25 cellular contexts compared by ENCODE assay signal in the genomic region with DNA sequence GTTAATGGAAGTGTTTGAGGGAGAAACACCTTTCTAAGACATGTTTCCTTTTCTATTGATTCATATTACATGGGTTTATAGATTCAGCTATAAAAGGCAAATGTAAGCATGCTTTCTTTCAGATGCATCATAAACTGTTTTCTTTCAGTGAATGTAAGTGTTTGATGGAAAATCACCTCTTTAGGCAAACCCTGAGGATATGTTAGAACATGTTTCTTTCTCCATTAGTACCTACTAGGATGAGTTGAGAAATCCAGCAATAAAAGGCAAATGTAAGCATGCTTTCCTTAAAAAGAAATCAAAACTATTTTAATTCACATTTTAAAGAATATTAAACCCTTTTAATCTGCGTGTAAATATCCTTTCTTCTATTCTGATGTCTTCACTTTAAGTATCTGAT.
"Had no signal": no experiment of that assay in that cellular context is flagged by ENCODE, and none has a peak within 500 bp of the region (broad histone marks: within the 10 kb centered on the region; RNA-seq: fewer than 3 reads in every experiment).

No MANE protein-coding gene starts in this region.

- H3K27ac Mint-ChIP-seq: activated CD4-positive, alpha-beta memory T cell treated with anti-CD3 and anti-CD28 coated beads, Interleukin-2, amount 10 ng/mL, durations not matched to agents 7 days and 5 days; activated CD4-positive, alpha-beta T cell treated with anti-CD3 and anti-CD28 coated beads, Interleukin-2, amount 10 ng/mL, durations not matched to agents 7 days and 5 days; activated naive CD4-positive, alpha-beta T cell treated with anti-CD3 and anti-CD28 coated beads, Interleukin-2, amount 10 ng/mL, durations not matched to agents 7 days and 5 days; activated naive CD8-positive, alpha-beta T cell treated with anti-CD3 and anti-CD28 coated beads for 36 hours had no signal

- H3K27ac ChIP-seq: KMS-11, SJCRH30, VCaP had no signal

- H3K4me1 ChIP-seq: SJCRH30 had no signal

- H3K4me3 Mint-ChIP-seq: activated CD4-positive, alpha-beta memory T cell treated with anti-CD3 and anti-CD28 coated beads, Interleukin-2, amount 10 ng/mL, durations not matched to agents 7 days and 5 days; activated CD4-positive, alpha-beta T cell treated with anti-CD3 and anti-CD28 coated beads, Interleukin-2, amount 10 ng/mL, durations not matched to agents 7 days and 5 days; activated naive CD4-positive, alpha-beta T cell treated with anti-CD3 and anti-CD28 coated beads, Interleukin-2, amount 10 ng/mL, durations not matched to agents 7 days and 5 days; activated naive CD8-positive, alpha-beta T cell treated with anti-CD3 and anti-CD28 coated beads for 36 hours; activated T-cell treated with anti-CD3 and anti-CD28 coated beads, Interleukin-2, amount 50 U/mL, for 72 hours; central memory CD8-positive, alpha-beta T cell had no signal

- H3K4me1 Mint-ChIP-seq: activated naive CD4-positive, alpha-beta T cell treated with anti-CD3 and anti-CD28 coated beads, Interleukin-2, amount 10 ng/mL, durations not matched to agents 7 days and 5 days had no signal

- DNase-seq: activated CD4-positive, alpha-beta memory T cell treated with anti-CD3 and anti-CD28 coated beads, Interleukin-2, amount 10 ng/mL, durations not matched to agents 7 days and 5 days; activated CD4-positive, alpha-beta T cell treated with anti-CD3 and anti-CD28 coated beads, Interleukin-2, amount 10 ng/mL, durations not matched to agents 7 days and 5 days; activated CD4-positive, CD25-positive, alpha-beta regulatory T cell; activated CD8-positive, alpha-beta memory T cell treated with anti-CD3 and anti-CD28 coated beads, Interleukin-2, amount 50 U/mL, for 4 hours; activated gamma-delta T cell treated with Interleukin-2 at 50 U/mL for 16 hours; activated naive CD4-positive, alpha-beta T cell treated with anti-CD3 and anti-CD28 coated beads, Interleukin-2, amount 10 ng/mL, durations not matched to agents 7 days and 5 days; activated naive CD8-positive, alpha-beta T cell treated with anti-CD3 and anti-CD28 coated beads for 36 hours; activated T-cell treated with anti-CD3 and anti-CD28 coated beads, Interleukin-2, amount 50 U/mL, for 72 hours; MG63; MV-4-11; NCI-H1092 treated with DMSO at 0.1 percent for 48 hours; NCI-H1417 treated with DMSO at 0.1 percent for 48 hours; NCI-H1694; NCI-H2029; NCI-H2107; NCI-H510A treated with DMSO at 0.1 percent for 48 hours; NCI-H69; PC-3; SJCRH30; SK-N-SH; T-helper 1 cell had no signal

- H3K4me3 ChIP-seq: MG63, SJCRH30 had no signal

- H3K27me3 Mint-ChIP-seq: activated CD4-positive, alpha-beta memory T cell treated with anti-CD3 and anti-CD28 coated beads, Interleukin-2, amount 10 ng/mL, durations not matched to agents 7 days and 5 days; activated CD4-positive, alpha-beta T cell treated with anti-CD3 and anti-CD28 coated beads, Interleukin-2, amount 10 ng/mL, durations not matched to agents 7 days and 5 days; activated naive CD4-positive, alpha-beta T cell treated with anti-CD3 and anti-CD28 coated beads, Interleukin-2, amount 10 ng/mL, durations not matched to agents 7 days and 5 days; activated naive CD8-positive, alpha-beta T cell treated with anti-CD3 and anti-CD28 coated beads for 36 hours; central memory CD8-positive, alpha-beta T cell had no signal

- H3K27me3 ChIP-seq: MG63, SJCRH30 had no signal

- H3K9me3 ChIP-seq: SJCRH30, SK-N-SH had no signal

- ATAC-seq: activated T-cell treated with anti-CD3 and anti-CD28 coated beads, Interleukin-2, amount 50 U/mL, for 72 hours; PC-3; Right ventricle myocardium inferior had no signal
